Comparison of ENCODE assay signal across 24 cellular contexts in the genomic region with DNA sequence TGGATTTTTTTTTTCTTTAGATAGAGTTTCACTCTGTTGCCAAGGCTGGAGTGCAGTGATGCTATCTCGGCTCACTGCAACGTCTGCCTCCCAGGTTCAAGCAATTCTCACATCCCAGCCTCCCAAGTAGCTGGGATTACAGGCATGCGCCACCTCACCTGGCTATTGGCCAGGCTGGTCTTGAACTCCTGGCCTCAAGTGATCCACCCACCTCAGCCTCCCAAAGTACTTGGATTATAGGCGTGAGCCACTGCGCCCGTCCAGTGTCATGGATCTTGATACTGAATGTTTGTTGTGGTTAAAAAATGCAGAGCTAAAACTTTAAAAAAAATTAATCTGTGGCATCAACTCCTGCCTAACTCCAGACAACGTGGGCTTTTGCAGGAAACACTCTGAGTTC.
A peak's percentile ranks its signal among the peaks of the same experiment; 100 is the strongest.
DNase-seq lines count a peak whose midpoint lies in the region; ATAC-seq, FAIRE-seq and TF ChIP-seq lines count a peak whose summit lies in the region.
"Had no signal": no experiment of that assay in that cellular context is flagged by ENCODE, and none has a peak within 500 bp of the region (broad histone marks: within the 10 kb centered on the region; RNA-seq: fewer than 3 reads in every experiment).

No MANE protein-coding gene starts in this region.

- FAIRE-seq in RCC 7860 (lab: Jason Lieb, UNC), result no peak
- FAIRE-seq: A549, GM12891, GM19239, H1 had no signal

- peaks cover 17% of the 10 kb centered on the region for H3K79me1 ChIP-seq in trophoblast cell (ENCODE audit: low read length)

- no peak for TF ChIP-seq CTCF in RWPE2 (IDR thresholded peaks at IDR 0.05; ENCODE audit: poor library complexity, severe bottlenecking)

- H3K36me3 ChIP-seq in RWPE2 (ENCODE audit: low read depth) (no peaks in the 10 kb centered on the region), trophoblast cell (ENCODE audit: control insufficient read depth in 1 of 2, insufficient read depth in 2 of 2, low read length in 2 of 2) (no peaks in the 10 kb centered on the region)
- H3K36me3 ChIP-seq: BLaER1 treated with 17β-estradiol and CSF1 and Interleukin-3, amounts not matched to agents 10 nM and 100 nM had no signal

- no peak overlapping the region for H4K12ac ChIP-seq in trophoblast cell (ENCODE audit: low read depth, low read length)

- no CpG with 5 or more reads among the region's 7 CpGs for WGBS in trophoblast cell (ENCODE audit: extremely low coverage, insufficient coverage, insufficient read length)

- H3K79me2 ChIP-seq in trophoblast cell (ENCODE audit: control insufficient read depth, insufficient read depth, low read length, poor library complexity), result peaks cover 3% of the 10 kb centered on the region

- no peaks in the 10 kb centered on the region for H3K36me3 Mint-ChIP-seq in naive thymus-derived CD8-positive, alpha-beta T cell
- H3K36me3 Mint-ChIP-seq: CD14-positive monocyte; CD8-positive, alpha-beta memory T cell had no signal

- no peak overlapping the region for H3K27ac Mint-ChIP-seq in naive thymus-derived CD8-positive, alpha-beta T cell
- H3K27ac Mint-ChIP-seq: CD14-positive monocyte; CD4-positive, alpha-beta T cell had no signal

- peak overlapping the region; percentile 98 for H2BK12ac ChIP-seq in trophoblast cell (ENCODE audit: low read length)

- H3K27ac ChIP-seq in RWPE2 (ENCODE audit: poor library complexity, severe bottlenecking) (peak overlapping the region; percentile 31), trophoblast cell (ENCODE audit: low read depth, low read length) (peak overlapping the region; percentile 69)
- H3K27ac ChIP-seq: A549; BLaER1 treated with 17β-estradiol and CSF1 and Interleukin-3, amounts not matched to agents 10 nM and 100 nM; GM23248 had no signal

- H3K27me3 Mint-ChIP-seq in naive thymus-derived CD8-positive, alpha-beta T cell, result peaks cover 3 to 23% (median 6%) of the 10 kb centered on the region in 5 donors

- H2AFZ ChIP-seq in trophoblast cell (ENCODE audit: insufficient read depth, low read length, poor library complexity), result no peak overlapping the region
- H2AFZ ChIP-seq: GM23248 had no signal

- H3K23ac ChIP-seq in trophoblast cell (ENCODE audit: low read length), result no peak overlapping the region

- H2BK5ac ChIP-seq in trophoblast cell (ENCODE audit: low read depth, low read length, poor library complexity), result peak overlapping the region; percentile 92

- no peak overlapping the region for H3K4me2 ChIP-seq in trophoblast cell (ENCODE audit: low read length)
- H3K4me2 ChIP-seq: A549; BLaER1 treated with 17β-estradiol and CSF1 and Interleukin-3, amounts not matched to agents 10 nM and 100 nM had no signal

- H3K9me3 Mint-ChIP-seq in naive thymus-derived CD8-positive, alpha-beta T cell, result peaks cover 0 to 2% (median 0%) of the 10 kb centered on the region in 9 donors
- H3K9me3 Mint-ChIP-seq: CD4-positive, alpha-beta T cell had no signal

- no peak for ATAC-seq in RWPE2 (ENCODE audit: low read depth)
- no peak for ATAC-seq in SK-N-SH treated with all-trans-retinoic acid at 6 μM for 48 hours
- no peak for ATAC-seq in naive thymus-derived CD8-positive, alpha-beta T cell
- ATAC-seq: A549 had no signal

- peak overlapping the region; percentile 95 for H2AK5ac ChIP-seq in trophoblast cell (ENCODE audit: low read length)

- peak overlapping the region; percentile 93 for H3K4ac ChIP-seq in trophoblast cell (ENCODE audit: low read depth, low read length)

- peak overlapping the region; percentile 100 for H2BK120ac ChIP-seq in trophoblast cell (ENCODE audit: insufficient read depth, low read length, poor library complexity)

- H3K4me3 Mint-ChIP-seq in naive thymus-derived CD8-positive, alpha-beta T cell, result no peak overlapping the region
- H3K4me3 Mint-ChIP-seq: CD14-positive monocyte; CD4-positive, alpha-beta T cell; CD8-positive, alpha-beta memory T cell had no signal

- H3K9ac ChIP-seq in trophoblast cell (ENCODE audit: low read length), result no peak overlapping the region
- H3K9ac ChIP-seq: BLaER1 treated with 17β-estradiol and CSF1 and Interleukin-3, amounts not matched to agents 10 nM and 100 nM; GM23248 had no signal

- H3K4me1 ChIP-seq in RWPE2 (ENCODE audit: insufficient read depth, poor library complexity, severe bottlenecking), result peaks cover 10% of the 10 kb centered on the region
- H3K4me1 ChIP-seq in trophoblast cell (ENCODE audit: control insufficient read depth in 1 of 2, insufficient read depth in 2 of 2, low read length in 2 of 2), result peaks cover 0 to 8% of the 10 kb centered on the region in 2 experiments
- H3K4me1 ChIP-seq: A549; BLaER1 treated with 17β-estradiol and CSF1 and Interleukin-3, amounts not matched to agents 10 nM and 100 nM had no signal

- H4K8ac ChIP-seq in trophoblast cell (ENCODE audit: low read depth, low read length), result peak overlapping the region; percentile 91

- peak; percentile 50 for DNase-seq in M059J (ENCODE audit: low read depth)
- no peak for DNase-seq in RWPE2 (ENCODE audit: low spot score)
- DNase-seq in trophoblast cell, result peak; percentile 68 to 72
- no peak for DNase-seq in RCC 7860 (ENCODE audit: low spot score)
- no peak for DNase-seq in naive thymus-derived CD8-positive, alpha-beta T cell
- DNase-seq: 8988T; ACHN; AML-193; BE2C; CD4-positive, alpha-beta T cell; CD8-positive, alpha-beta memory T cell; DMS53; DMS79 treated with DMSO at 0.1 percent for 48 hours; GF-D8; GM23248; H7; HCEC 1CT had no signal

- peak overlapping the region; percentile 97 for H4K91ac ChIP-seq in trophoblast cell (ENCODE audit: low read depth, low read length)

- H3K27me3 ChIP-seq in RWPE2 (ENCODE audit: insufficient read depth, poor library complexity, severe bottlenecking) (no peaks in the 10 kb centered on the region), trophoblast cell (ENCODE audit: insufficient read depth, low read length) (no peaks in the 10 kb centered on the region)
- H3K27me3 ChIP-seq: BE2C; BLaER1 treated with 17β-estradiol and CSF1 and Interleukin-3, amounts not matched to agents 10 nM and 100 nM had no signal

- peak overlapping the region; percentile 93 for H3K14ac ChIP-seq in trophoblast cell (ENCODE audit: low read length)

- no peaks in the 10 kb centered on the region for H3K9me3 ChIP-seq in RWPE2 (ENCODE audit: severe bottlenecking)
- H3K9me3 ChIP-seq in trophoblast cell (ENCODE audit: insufficient read depth, low read depth, low read length), result no peaks in the 10 kb centered on the region
- H3K9me3 ChIP-seq: A549; BE2C; BLaER1 treated with 17β-estradiol and CSF1 and Interleukin-3, amounts not matched to agents 10 nM and 100 nM had no signal

- no peaks in the 10 kb centered on the region for H3K4me1 Mint-ChIP-seq in naive thymus-derived CD8-positive, alpha-beta T cell
- H3K4me1 Mint-ChIP-seq: CD14-positive monocyte; CD8-positive, alpha-beta memory T cell had no signal

- H3K4me3 ChIP-seq in RWPE2 (ENCODE audit: severe bottlenecking), result no peak overlapping the region
- H3K4me3 ChIP-seq in trophoblast cell (ENCODE audit: low read depth, low read length), result no peak overlapping the region
- H3K4me3 ChIP-seq: A549; BLaER1 treated with 17β-estradiol and CSF1 and Interleukin-3, amounts not matched to agents 10 nM and 100 nM; GM23248 had no signal

- POLR2A ChIA-PET in naive thymus-derived CD8-positive, alpha-beta T cell (lab: Charles Lee), result no interaction called here

- H3K18ac ChIP-seq in trophoblast cell (ENCODE audit: low read length), result peak overlapping the region; percentile 54

TF ChIP-seq in SK-N-SH treated with all-trans-retinoic acid at 6 μM for 48 hours, 23 proteins besides CTCF, POLR2A, EP300 and RAD21 (continues in another document):
- TF ChIP-seq ARNTL (CRISPR knock-in tag; IDR thresholded peaks at IDR 0.05; ENCODE audit: borderline replicate concordance, low read depth) (no peak), OSR1 (CRISPR knock-in tag; IDR thresholded peaks at IDR 0.05) (no peak), ZNF8 (CRISPR knock-in tag; IDR thresholded peaks at IDR 0.05) (no peak), RARB (CRISPR knock-in tag; IDR thresholded peaks at IDR 0.05) (no peak), ISL1 (CRISPR knock-in tag; IDR thresholded peaks at IDR 0.05) (no peak), GLIS3 (CRISPR knock-in tag; IDR thresholded peaks at IDR 0.05) (no peak), ZNF70 (CRISPR knock-in tag; IDR thresholded peaks at IDR 0.05) (no peak), PPARA (CRISPR knock-in tag; IDR thresholded peaks at IDR 0.05; ENCODE audit: borderline replicate concordance) (no peak), ESRRG (CRISPR knock-in tag; IDR thresholded peaks at IDR 0.05) (no peak), ZC3H10 (CRISPR knock-in tag; IDR thresholded peaks at IDR 0.05) (no peak), SNAI2 (CRISPR knock-in tag; IDR thresholded peaks at IDR 0.05) (no peak), ZFP3 (CRISPR knock-in tag; IDR thresholded peaks at IDR 0.05) (no peak)
- TF ChIP-seq, protein P1, sequence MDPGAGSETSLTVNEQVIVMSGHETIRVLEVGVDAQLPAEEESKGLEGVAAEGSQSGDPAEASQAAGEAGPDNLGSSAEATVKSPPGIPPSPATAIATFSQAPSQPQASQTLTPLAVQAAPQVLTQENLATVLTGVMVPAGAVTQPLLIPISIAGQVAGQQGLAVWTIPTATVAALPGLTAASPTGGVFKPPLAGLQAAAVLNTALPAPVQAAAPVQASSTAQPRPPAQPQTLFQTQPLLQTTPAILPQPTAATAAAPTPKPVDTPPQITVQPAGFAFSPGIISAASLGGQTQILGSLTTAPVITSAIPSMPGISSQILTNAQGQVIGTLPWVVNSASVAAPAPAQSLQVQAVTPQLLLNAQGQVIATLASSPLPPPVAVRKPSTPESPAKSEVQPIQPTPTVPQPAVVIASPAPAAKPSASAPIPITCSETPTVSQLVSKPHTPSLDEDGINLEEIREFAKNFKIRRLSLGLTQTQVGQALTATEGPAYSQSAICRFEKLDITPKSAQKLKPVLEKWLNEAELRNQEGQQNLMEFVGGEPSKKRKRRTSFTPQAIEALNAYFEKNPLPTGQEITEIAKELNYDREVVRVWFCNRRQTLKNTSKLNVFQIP (CRISPR knock-in tag; IDR thresholded peaks at IDR 0.05; ENCODE audit: borderline replicate concordance, low read depth), result no peak
- TF ChIP-seq, protein P2, sequence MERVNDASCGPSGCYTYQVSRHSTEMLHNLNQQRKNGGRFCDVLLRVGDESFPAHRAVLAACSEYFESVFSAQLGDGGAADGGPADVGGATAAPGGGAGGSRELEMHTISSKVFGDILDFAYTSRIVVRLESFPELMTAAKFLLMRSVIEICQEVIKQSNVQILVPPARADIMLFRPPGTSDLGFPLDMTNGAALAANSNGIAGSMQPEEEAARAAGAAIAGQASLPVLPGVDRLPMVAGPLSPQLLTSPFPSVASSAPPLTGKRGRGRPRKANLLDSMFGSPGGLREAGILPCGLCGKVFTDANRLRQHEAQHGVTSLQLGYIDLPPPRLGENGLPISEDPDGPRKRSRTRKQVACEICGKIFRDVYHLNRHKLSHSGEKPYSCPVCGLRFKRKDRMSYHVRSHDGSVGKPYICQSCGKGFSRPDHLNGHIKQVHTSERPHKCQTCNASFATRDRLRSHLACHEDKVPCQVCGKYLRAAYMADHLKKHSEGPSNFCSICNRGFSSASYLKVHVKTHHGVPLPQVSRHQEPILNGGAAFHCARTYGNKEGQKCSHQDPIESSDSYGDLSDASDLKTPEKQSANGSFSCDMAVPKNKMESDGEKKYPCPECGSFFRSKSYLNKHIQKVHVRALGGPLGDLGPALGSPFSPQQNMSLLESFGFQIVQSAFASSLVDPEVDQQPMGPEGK (CRISPR knock-in tag; IDR thresholded peaks at IDR 0.05; ENCODE audit: borderline replicate concordance), result no peak

Comparison
In these comparisons a context has a peak if more than half of its experiments do, and no peak if none do; other contexts are left out.
1. DNase-seq: peak in M059J (single experiment) and trophoblast cell (2 of 2); none in RWPE2 (single experiment), RCC 7860 (single experiment) and naive thymus-derived CD8-positive, alpha-beta T cell (0 of 10).